Comparison of ENCODE assay signal across 9 cellular contexts in the genomic region with DNA sequence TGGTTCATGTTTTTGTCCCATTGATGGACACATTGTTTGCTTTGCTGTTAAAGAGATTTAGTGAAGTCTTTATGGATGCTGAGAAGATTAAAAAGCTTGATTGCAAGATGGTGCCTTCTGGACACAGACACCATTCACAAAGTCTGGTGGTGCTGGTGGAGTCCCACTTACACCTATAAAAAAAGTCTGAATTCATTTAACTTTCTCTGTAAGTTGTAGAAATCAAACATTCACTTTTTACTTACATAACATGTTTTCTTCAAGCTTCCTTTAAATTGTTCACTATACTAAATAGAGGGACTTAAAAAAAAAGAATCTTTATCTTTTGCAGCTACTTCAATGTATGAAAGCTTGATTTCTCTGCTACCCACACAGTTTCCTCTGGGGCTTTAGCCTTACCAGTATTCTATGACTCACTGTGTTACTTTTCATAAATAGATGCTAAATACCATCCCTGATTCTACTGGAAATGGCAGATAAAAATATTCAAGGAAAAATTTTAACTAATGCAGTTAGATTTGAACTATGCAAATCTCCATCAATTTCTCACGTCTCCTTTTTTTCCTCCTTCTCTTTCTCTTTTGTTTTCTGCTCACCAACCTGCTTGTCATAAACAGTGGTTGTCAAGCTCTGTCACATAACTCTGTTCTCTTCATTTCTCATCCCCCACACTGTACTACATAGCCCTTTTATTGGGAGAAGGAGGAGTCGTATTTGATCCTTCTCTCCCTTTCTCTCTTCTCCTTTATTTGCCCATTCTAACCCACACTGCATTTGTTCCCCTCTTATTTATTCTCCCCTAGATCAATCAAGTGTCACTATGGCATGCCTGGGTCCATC.
DNase-seq lines count a peak whose midpoint lies in the region; ATAC-seq, FAIRE-seq and TF ChIP-seq lines count a peak whose summit lies in the region.
"Had no signal": no experiment of that assay in that cellular context is flagged by ENCODE, and none has a peak within 500 bp of the region (broad histone marks: within the 10 kb centered on the region; RNA-seq: fewer than 3 reads in every experiment).

No MANE protein-coding gene starts in this region.

- peak overlapping the region; percentile 66 for H3K27ac ChIP-seq in CD8-positive, alpha-beta memory T cell (ENCODE audit: low read depth, low read length)
- H3K27ac ChIP-seq in OCI-LY3 (ENCODE audit: low read length) (no peak overlapping the region), upper lobe of left lung (peak overlapping the region in 1 of 4 donors; percentile 37), endodermal cell (ENCODE audit: low read depth, low read length) (no peak overlapping the region)

- POLR2A ChIA-PET in CD8-positive, alpha-beta memory T cell (lab: Charles Lee) = interaction anchor here (0.9 to 1.3 kb wide), 2 partner anchors 10 to 469 kb away, joined by 3 to 4 read pairs; partner anchors contain the start of gene SESN3

- peak overlapping the region; percentile 73 for H3K4me2 ChIP-seq in OCI-LY3 (ENCODE audit: low read length)

- no peaks in the 10 kb centered on the region for H3K9me3 ChIP-seq in CD8-positive, alpha-beta memory T cell (ENCODE audit: low read length)
- H3K9me3 ChIP-seq in OCI-LY3 (ENCODE audit: insufficient read depth, low read length) (no peaks in the 10 kb centered on the region), upper lobe of left lung (no peaks in the 10 kb centered on the region), endodermal cell (ENCODE audit: control insufficient read depth, low read length) (no peaks in the 10 kb centered on the region)

- peak in 1 of 5 donors; percentile 40 for DNase-seq in CD8-positive, alpha-beta memory T cell
- peak in 2 of 3 donors; percentile 14 to 19 for DNase-seq in immature natural killer cell
- DNase-seq in upper lobe of left lung = no peak
- DNase-seq in left ventricle myocardium superior = no peak
- no peak for DNase-seq in urothelium cell line (ENCODE audit: low spot score)
- no peak for DNase-seq in endodermal cell

- peak overlapping the region; percentile 82 to 98 (median 94) for H3K27ac Mint-ChIP-seq in CD8-positive, alpha-beta memory T cell
- peak overlapping the region; percentile 76 to 91 (median 84) for H3K27ac Mint-ChIP-seq in immature natural killer cell
- H3K27ac Mint-ChIP-seq in endodermal cell = no peak overlapping the region

- CTCF ChIA-PET in CD8-positive, alpha-beta memory T cell (lab: Charles Lee) = interaction anchor here (0.6 to 17.2 kb wide), 5 partner anchors 12 to 631 kb away, joined by 3 to 335 read pairs (median 3); partner anchors contain the start of gene SESN3

- TF ChIP-seq POLR2A in upper lobe of left lung (IDR thresholded peaks at IDR 0.05) = no peak

- H3K9ac ChIP-seq in OCI-LY3 (ENCODE audit: low read length) = peak overlapping the region; percentile 23; the same call in 1 of the 2 replicates
- no peak overlapping the region for H3K9ac ChIP-seq in endodermal cell (ENCODE audit: extremely low read depth, low read length, poor library complexity, severe bottlenecking)

- peak overlapping the region; percentile 49 for H3K4me3 ChIP-seq in CD8-positive, alpha-beta memory T cell (ENCODE audit: low read length)
- H3K4me3 ChIP-seq in OCI-LY3 (ENCODE audit: low read length) (peak overlapping the region; percentile 59), upper lobe of left lung (no peak overlapping the region), endodermal cell (ENCODE audit: low read length) (no peak overlapping the region)

- no peaks in the 10 kb centered on the region for H3K36me3 ChIP-seq in CD8-positive, alpha-beta memory T cell (ENCODE audit: insufficient read depth, low read length)
- H3K36me3 ChIP-seq in OCI-LY3 (replicated peaks; ENCODE audit: low read depth, low read length) = no peaks in the 10 kb centered on the region
- no peaks in the 10 kb centered on the region for H3K36me3 ChIP-seq in upper lobe of left lung
- H3K36me3 ChIP-seq in endodermal cell (ENCODE audit: control insufficient read depth, insufficient read depth, low read length) = no peaks in the 10 kb centered on the region

- peak overlapping the region; percentile 68 to 86 (median 78) for H3K4me3 Mint-ChIP-seq in CD8-positive, alpha-beta memory T cell
- H3K4me3 Mint-ChIP-seq in immature natural killer cell (peak overlapping the region; percentile 64 to 83 (median 69)), endodermal cell (no peak overlapping the region)

- no peaks in the 10 kb centered on the region for H3K79me2 ChIP-seq in OCI-LY3 (ENCODE audit: low read length)

- H3K36me3 Mint-ChIP-seq in CD8-positive, alpha-beta memory T cell = peaks cover 0 to 1% (median 0%) of the 10 kb centered on the region in 3 donors
- no peaks in the 10 kb centered on the region for H3K36me3 Mint-ChIP-seq in immature natural killer cell
- H3K36me3 Mint-ChIP-seq in endodermal cell (ENCODE audit: low read depth) = no peaks in the 10 kb centered on the region

- no peaks in the 10 kb centered on the region for H3K9me3 Mint-ChIP-seq in CD8-positive, alpha-beta memory T cell
- H3K9me3 Mint-ChIP-seq in immature natural killer cell = no peaks in the 10 kb centered on the region
- H3K9me3 Mint-ChIP-seq in endodermal cell = no peaks in the 10 kb centered on the region

- H3K4me1 ChIP-seq in CD8-positive, alpha-beta memory T cell (ENCODE audit: insufficient read depth, low read length) = peaks cover 66% of the 10 kb centered on the region
- H3K4me1 ChIP-seq in OCI-LY3 (ENCODE audit: low read length) (peaks cover 51% of the 10 kb centered on the region), upper lobe of left lung (peaks cover 0 to 23% (median 7%) of the 10 kb centered on the region in 4 donors), endodermal cell (ENCODE audit: control insufficient read depth, insufficient read depth, low read length) (no peaks in the 10 kb centered on the region)

- FAIRE-seq in urothelium cell line (lab: Jason Lieb, UNC) = no peak
- FAIRE-seq: TTC549 had no signal

- H2AFZ ChIP-seq in OCI-LY3 (ENCODE audit: low read depth, low read length) = peak overlapping the region; percentile 92

- 70 to 71% methylated on average over 2 of the region's 2 CpGs for WGBS in upper lobe of left lung, 2 donors
- WGBS in endodermal cell (ENCODE audit: insufficient coverage in 1 of 2, insufficient read length in 1 of 2), 2 experiments = 82 to 100% methylated on average over 1 to 2 of the region's 2 CpGs

- ATAC-seq in GM21528 (IDR thresholded peaks at IDR 0.05; ENCODE audit: low FRiP score, unreplicated experiment) = peak; percentile 46
- no peak for ATAC-seq in upper lobe of left lung (ENCODE audit: low FRiP score in 2 of 2)
- no peak for ATAC-seq in left ventricle myocardium superior

- H3K27me3 Mint-ChIP-seq in CD8-positive, alpha-beta memory T cell = no peaks in the 10 kb centered on the region
- H3K27me3 Mint-ChIP-seq in immature natural killer cell (ENCODE audit: low read depth in 3 of 3) (no peaks in the 10 kb centered on the region), endodermal cell (ENCODE audit: insufficient read depth) (peaks cover 4% of the 10 kb centered on the region)

- no peak for TF ChIP-seq EP300 in upper lobe of left lung (IDR thresholded peaks at IDR 0.05)

- H3K4me1 Mint-ChIP-seq in CD8-positive, alpha-beta memory T cell = peaks cover 36 to 49% (median 47%) of the 10 kb centered on the region in 3 donors
- H3K4me1 Mint-ChIP-seq in immature natural killer cell (peaks cover 26 to 33% of the 10 kb centered on the region in 2 donors), endodermal cell (peaks cover 9% of the 10 kb centered on the region)

- H4K20me1 ChIP-seq in OCI-LY3 (ENCODE audit: insufficient read depth, low read length) = no peaks in the 10 kb centered on the region

- TF ChIP-seq CTCF in OCI-LY3 (IDR thresholded peaks at IDR 0.05; ENCODE audit: low read depth, low read length) = no peak
- TF ChIP-seq CTCF in upper lobe of left lung (IDR thresholded peaks at IDR 0.05) = no peak
- TF ChIP-seq CTCF in endodermal cell (conservative IDR thresholded peaks at IDR 0.05) = no peak

- H3K27me3 ChIP-seq in CD8-positive, alpha-beta memory T cell (ENCODE audit: insufficient read depth, low read length, poor library complexity, severe bottlenecking) = no peaks in the 10 kb centered on the region
- H3K27me3 ChIP-seq in OCI-LY3 (ENCODE audit: low read depth, low read length) = no peaks in the 10 kb centered on the region
- H3K27me3 ChIP-seq in upper lobe of left lung = no peaks in the 10 kb centered on the region
- H3K27me3 ChIP-seq in endodermal cell (ENCODE audit: control insufficient read depth, insufficient read depth, low read length, poor library complexity, severe bottlenecking) = no peaks in the 10 kb centered on the region

- intact Hi-C loops in left ventricle myocardium superior (cut with micrococcal nuclease) = no loop called here

Comparison
In these comparisons a context has a peak if more than half of its experiments do, and no peak if none do; other contexts are left out.
1. DNase-seq: peak in immature natural killer cell (2 of 3); none in upper lobe of left lung (0 of 2), left ventricle myocardium superior (single experiment), urothelium cell line (single experiment) and endodermal cell (single experiment).
2. H3K4me3 ChIP-seq: peak in CD8-positive, alpha-beta memory T cell (single experiment) and OCI-LY3 (single experiment); none in upper lobe of left lung (0 of 4) and endodermal cell (single experiment).